In the genomic region with DNA sequence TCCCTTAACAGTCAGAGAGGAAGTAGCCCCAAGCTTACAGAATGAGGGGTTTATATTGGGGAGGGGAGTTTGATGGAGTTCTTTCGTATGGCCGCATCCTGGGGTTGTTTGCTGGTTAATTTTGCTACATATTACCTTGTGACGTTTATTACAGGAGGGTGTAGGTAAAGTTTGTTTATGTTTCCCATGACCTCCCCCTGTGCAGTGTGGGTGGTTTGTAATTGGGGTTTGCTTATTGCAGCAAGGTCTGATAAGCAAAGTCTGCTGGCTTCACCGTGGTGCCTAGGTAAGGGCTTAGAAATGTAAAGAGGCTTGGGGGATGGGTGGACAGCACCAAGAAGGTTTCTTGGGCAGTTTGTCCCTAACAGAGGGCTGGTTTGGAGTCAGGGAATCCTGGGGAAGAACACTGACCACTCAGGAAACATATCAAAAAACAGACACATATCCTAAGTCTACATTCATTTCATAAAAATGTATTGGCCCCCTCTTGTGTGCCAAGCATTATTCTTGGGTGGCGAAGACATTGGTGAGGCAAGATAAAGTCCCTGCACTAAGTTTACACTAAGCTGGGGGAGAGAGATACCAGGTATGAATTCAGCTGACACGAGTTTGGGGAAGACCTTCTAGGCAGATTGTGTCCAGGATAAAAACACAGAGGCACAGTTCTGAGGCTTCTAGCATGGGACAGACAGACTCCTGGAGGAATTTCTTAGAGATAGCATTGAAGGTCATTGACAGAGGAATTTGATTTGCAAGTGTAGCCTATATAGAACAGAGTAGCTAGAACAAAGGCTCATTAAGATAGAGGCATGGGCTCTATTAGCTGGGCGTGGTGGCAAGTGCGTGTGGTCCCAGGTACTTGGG, we compare ENCODE assay signal across 1 cellular context.
TF ChIP-seq lines count a peak whose summit lies in the region.

No MANE protein-coding gene starts in this region.

TF ChIP-seq in IMR-90, 13 proteins besides CTCF, POLR2A, EP300 and RAD21:
- TF ChIP-seq, protein P1, sequence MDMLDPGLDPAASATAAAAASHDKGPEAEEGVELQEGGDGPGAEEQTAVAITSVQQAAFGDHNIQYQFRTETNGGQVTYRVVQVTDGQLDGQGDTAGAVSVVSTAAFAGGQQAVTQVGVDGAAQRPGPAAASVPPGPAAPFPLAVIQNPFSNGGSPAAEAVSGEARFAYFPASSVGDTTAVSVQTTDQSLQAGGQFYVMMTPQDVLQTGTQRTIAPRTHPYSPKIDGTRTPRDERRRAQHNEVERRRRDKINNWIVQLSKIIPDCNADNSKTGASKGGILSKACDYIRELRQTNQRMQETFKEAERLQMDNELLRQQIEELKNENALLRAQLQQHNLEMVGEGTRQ (IDR thresholded peaks at IDR 0.05; ENCODE audit: low read depth, low read length), result no peak
- TF ChIP-seq SMC3 (IDR thresholded peaks at IDR 0.05; ENCODE audit: low read depth, low read length) (no peak), ELK1 (IDR thresholded peaks at IDR 0.05; ENCODE audit: borderline replicate concordance, low read depth, low read length) (no peak), BHLHE40 (IDR thresholded peaks at IDR 0.05; ENCODE audit: low read depth, low read length) (no peak), CEBPB (IDR thresholded peaks at IDR 0.05; ENCODE audit: low read depth, low read length) (no peak)
